18 cellular contexts compared by ENCODE assay signal in genomic region chrX:63675716-63676115, GRCh38.
"Had no signal": no experiment of that assay in that cellular context is flagged by ENCODE, and none has a peak within 500 bp of the region (broad histone marks: within the 10 kb centered on the region; RNA-seq: fewer than 3 reads in every experiment).

No MANE protein-coding gene starts in this region.

- H3K9me3 ChIP-seq: SK-N-SH had no signal

- H3K4me2 ChIP-seq: SK-N-SH had no signal

- H3K9ac ChIP-seq: SK-N-SH had no signal

- DNase-seq: KBM-7, NCI-H1092, NCI-H1105 treated with DMSO at 0.1 percent for 48 hours, NCI-H1417 treated with DMSO at 0.1 percent for 48 hours, NCI-H146, NCI-H1694 treated with DMSO at 0.1 percent for 48 hours, NCI-H1930, NCI-H2081, NCI-H2107, NCI-H2227 treated with DMSO at 0.1 percent for 48 hours, NCI-H524, NCI-H526 treated with DMSO at 0.1 percent for 48 hours, NCI-H748 treated with DMSO at 0.1 percent for 48 hours, Right ventricle myocardium superior, RPMI8226, SIG-M5, SK-N-SH, SW 1271 had no signal

- H3K9me2 ChIP-seq: SK-N-SH had no signal
